Comparison of ENCODE assay signal across 8 cellular contexts in genomic region chr19:38319421-38320258, GRCh38. TPM values are rescaled to one million over a fixed set of nuclear protein-coding genes. Genes with fewer than 3 reads are reported as not detected.
DNase-seq lines count a peak whose midpoint lies in the region; ATAC-seq and TF ChIP-seq lines count a peak whose summit lies in the region.

Gene KCNK6 (plus strand): TSS chr19:38319845. CDS start chr19:38319951, 106 bp downstream.

- intact Hi-C loops in CD4-positive, alpha-beta T cell (cut with DNase I, micrococcal nuclease), result loop anchor here in 1 of 2 experiments (5.0 kb wide), 1 partner anchor 412 kb away; the partner anchor contains the start of genes SIPA1L3 and WDR87
- intact Hi-C loops in natural killer cell (cut with micrococcal nuclease), result loop anchor here (5.0 to 10.0 kb wide), 2 partner anchors 412 to 1105 kb away; partner anchors contain the start of genes SIPA1L3, WDR87, ZNF383 and ZNF585B

- peak within 1 kb of the TSS; percentile 95 for H3K4me2 ChIP-seq in fibroblast of lung (ENCODE audit: extremely low read depth, insufficient read depth, low read length)

- peak within 1 kb of the TSS; percentile 89 for H3K4me3 Mint-ChIP-seq in CD4-positive, alpha-beta T cell
- peak within 1 kb of the TSS; percentile 81 for H3K4me3 Mint-ChIP-seq in natural killer cell

- H3K27ac Mint-ChIP-seq in CD4-positive, alpha-beta T cell, result peak within 1 kb of the TSS; percentile 70
- peak within 1 kb of the TSS in 1 of 2 donors; percentile 68 for H3K27ac Mint-ChIP-seq in natural killer cell

- H3K36me3 Mint-ChIP-seq in CD4-positive, alpha-beta T cell (ENCODE audit: low read depth), result peaks cover 6% of the 10 kb centered on the region
- H3K36me3 Mint-ChIP-seq in natural killer cell, result no peaks in the 10 kb centered on the region

- DNase-seq in CD4-positive, alpha-beta T cell, result peak in 8 of 10 experiments; percentile 10 to 49 (median 27)
- peak; percentile 17 for DNase-seq in NB4 (ENCODE audit: low read depth)
- DNase-seq in activated T-cell treated with anti-CD3 and anti-CD28 coated beads for 48 hours (ENCODE audit: low read depth), result peak; percentile 38
- DNase-seq in fibroblast of lung (ENCODE audit: low read depth in 2 of 2), result peak; percentile 8 to 35
- DNase-seq in natural killer cell, result peak; percentile 30
- DNase-seq in NCI-H1105 (lab: John Stamatoyannopoulos, UW), result no peak

- no peak for TF ChIP-seq CTCF in CD4-positive, alpha-beta T cell (IDR thresholded peaks at IDR 0.05)
- no peak for TF ChIP-seq CTCF in NB4 (IDR thresholded peaks at IDR 0.05; ENCODE audit: low read depth, low read length)
- no peak for TF ChIP-seq CTCF in fibroblast of lung (conservative IDR thresholded peaks at IDR 0.05 in 1 of 2, IDR thresholded peaks at IDR 0.05 in 1 of 2; ENCODE audit: low read depth in 1 of 2, low read length in 2 of 2)
- no peak for TF ChIP-seq CTCF in natural killer cell (IDR thresholded peaks at IDR 0.05)

- POLR2A ChIA-PET in CD4-positive, alpha-beta T cell (lab: Charles Lee), result interaction anchor here (0.9 to 1.7 kb wide), 4 partner anchors 16 to 413 kb away, joined by 3 to 5 read pairs (median 4); partner anchors contain the start of genes CATSPERG, SIPA1L3 and WDR87

- H3K27ac ChIP-seq in CD4-positive, alpha-beta T cell (ENCODE audit: low read depth, low read length), result peak within 1 kb of the TSS; percentile 10
- H3K27ac ChIP-seq in fibroblast of lung (ENCODE audit: insufficient read depth, low read length) (peak within 1 kb of the TSS; percentile 56), subcutaneous abdominal adipose tissue (ENCODE audit: low read depth, low read length) (no peak within 1 kb of the TSS)

- no peaks in the 10 kb centered on the region for H3K9me3 ChIP-seq in CD4-positive, alpha-beta T cell (ENCODE audit: control insufficient read depth, low read length)
- no peaks in the 10 kb centered on the region for H3K9me3 ChIP-seq in fibroblast of lung (ENCODE audit: control insufficient read depth, insufficient read depth, low read depth, low read length)
- no peaks in the 10 kb centered on the region for H3K9me3 ChIP-seq in subcutaneous abdominal adipose tissue (ENCODE audit: control insufficient read depth in 5 of 5, low read length in 5 of 5)

- no peaks in the 10 kb centered on the region for H4K20me1 ChIP-seq in fibroblast of lung (ENCODE audit: control insufficient read depth, extremely low read depth, insufficient read depth, low read length)

- no peaks in the 10 kb centered on the region for H3K27me3 Mint-ChIP-seq in CD4-positive, alpha-beta T cell
- peaks cover 0 to 22% of the 10 kb centered on the region in 2 donors for H3K27me3 Mint-ChIP-seq in natural killer cell (ENCODE audit: low read depth in 2 of 2)

- no peaks in the 10 kb centered on the region for H3K36me3 ChIP-seq in fibroblast of lung (ENCODE audit: control insufficient read depth, insufficient read depth, low read length)
- peaks cover 0 to 3% (median 0%) of the 10 kb centered on the region in 5 donors for H3K36me3 ChIP-seq in subcutaneous abdominal adipose tissue (ENCODE audit: control insufficient read depth in 5 of 5, insufficient read depth in 5 of 5, low read length in 5 of 5)

- H3K9me3 Mint-ChIP-seq in CD4-positive, alpha-beta T cell, result no peaks in the 10 kb centered on the region
- H3K9me3 Mint-ChIP-seq in natural killer cell, result no peaks in the 10 kb centered on the region

- H3K9ac ChIP-seq in fibroblast of lung (ENCODE audit: insufficient read depth, low read length), result peak within 1 kb of the TSS; percentile 83
- H3K9ac ChIP-seq in subcutaneous abdominal adipose tissue (ENCODE audit: low read length in 5 of 5), result peak within 1 kb of the TSS; percentile 1 to 72 (median 25)

- H3K27me3 ChIP-seq in CD4-positive, alpha-beta T cell (ENCODE audit: control insufficient read depth, insufficient read depth, low read length), result no peaks in the 10 kb centered on the region
- H3K27me3 ChIP-seq in fibroblast of lung (ENCODE audit: control insufficient read depth, insufficient read depth, low read length) (no peaks in the 10 kb centered on the region), subcutaneous abdominal adipose tissue (ENCODE audit: control insufficient read depth in 5 of 5, insufficient read depth in 4 of 5, low read length in 5 of 5) (peaks cover 0 to 4% (median 0%) of the 10 kb centered on the region in 5 donors)

- CTCF ChIA-PET in CD4-positive, alpha-beta T cell (lab: Charles Lee), result interaction anchor here (0.9 to 1.0 kb wide), 2 partner anchors 53 to 76 kb away, joined by 3 read pairs; no protein-coding TSS in a partner anchor

- peak within 1 kb of the TSS; percentile 58 for H2AFZ ChIP-seq in fibroblast of lung (ENCODE audit: low read length)

- peaks cover 30% of the 10 kb centered on the region for H3K79me2 ChIP-seq in fibroblast of lung (ENCODE audit: control insufficient read depth, insufficient read depth, low read length)

- H3K4me3 ChIP-seq in NB4 (ENCODE audit: low read depth, low read length), result no peak within 1 kb of the TSS
- peak within 1 kb of the TSS; percentile 46 to 71 (median 68) for H3K4me3 ChIP-seq in fibroblast of lung (replicated peaks in 1 of 4; ENCODE audit: control extremely low read depth in 1 of 4, insufficient read depth in 1 of 4, low read depth in 3 of 4, low read length in 4 of 4)
- peak within 1 kb of the TSS; percentile 57 to 79 (median 71) for H3K4me3 ChIP-seq in subcutaneous abdominal adipose tissue (ENCODE audit: low read depth in 1 of 5, low read length in 5 of 5)

- peaks cover 65% of the 10 kb centered on the region for H3K4me1 Mint-ChIP-seq in CD4-positive, alpha-beta T cell (ENCODE audit: low read depth)
- H3K4me1 Mint-ChIP-seq in natural killer cell, result peaks cover 15 to 25% of the 10 kb centered on the region in 2 donors

- ATAC-seq in CD4-positive, alpha-beta T cell (ENCODE audit: poor library complexity), result no peak
- ATAC-seq in natural killer cell, result no peak
- no peak for ATAC-seq in HG03095 (IDR thresholded peaks at IDR 0.05; ENCODE audit: unreplicated experiment)

- H3K4me1 ChIP-seq in fibroblast of lung (ENCODE audit: control insufficient read depth, extremely low read depth, insufficient read depth, low read length) (peaks cover 12% of the 10 kb centered on the region), subcutaneous abdominal adipose tissue (ENCODE audit: control insufficient read depth in 5 of 5, insufficient read depth in 5 of 5, low read length in 5 of 5) (peaks cover 2 to 63% (median 56%) of the 10 kb centered on the region in 5 donors)

- TF ChIP-seq POLR2A in NB4 (IDR thresholded peaks at IDR 0.05; ENCODE audit: extremely low read depth, insufficient read length), result no peak

RNA-seq across cellular contexts. Expression of gene KCNK6, which starts in this region (rescaled TPM):
- total RNA-seq in CD4-positive, alpha-beta T cell, result 1 to 10 TPM; 3.0 to 3.1 TPM
- total RNA-seq in fibroblast of lung (1.8 and 3.0 TPM in 2 replicates), natural killer cell (1 to 10 TPM; 2.1 to 6.2 (median 2.5) TPM)
- 4.0 and 48.1 TPM in 2 replicates for polyA plus RNA-seq in fibroblast of lung
- polyA plus RNA-seq in fibroblast of lung (2012), result 4.1 and 52.8 TPM in 2 replicates
- polyA minus RNA-seq in fibroblast of lung (ENCODE audit: low replicate concordance), result 2.3 and 37.9 TPM in 2 replicates
